2 cellular contexts compared by ENCODE assay signal in the genomic region with DNA sequence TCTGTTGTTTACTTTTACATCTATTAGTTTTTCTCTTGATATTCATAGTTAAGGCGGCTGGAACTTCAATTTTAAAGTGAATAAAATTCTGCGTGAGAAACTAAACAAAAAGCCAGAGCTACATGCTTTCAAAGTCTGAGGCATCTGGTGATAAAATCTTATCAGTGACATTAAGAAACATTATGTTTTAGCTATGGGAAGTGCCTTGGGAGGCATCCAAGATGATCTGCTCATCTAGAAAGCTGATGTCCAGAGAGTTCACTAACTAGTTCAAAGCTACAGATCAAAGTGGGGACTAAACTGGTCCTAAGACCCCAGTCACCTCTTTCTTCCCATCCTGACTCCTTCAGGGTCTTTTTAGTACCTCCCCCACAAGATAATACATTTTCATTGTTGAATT.
TF ChIP-seq lines count a peak whose summit lies in the region.

No MANE protein-coding gene starts in this region.

TF ChIP-seq in A549, 52 proteins besides CTCF, POLR2A, EP300 and RAD21:
- no peak for TF ChIP-seq RNF2 (IDR thresholded peaks at IDR 0.05; ENCODE audit: borderline replicate concordance, low read depth)
- no peak for TF ChIP-seq MAFK (IDR thresholded peaks at IDR 0.05; ENCODE audit: partially characterized antibody)
- no peak for TF ChIP-seq RFX5 (IDR thresholded peaks at IDR 0.05)
- TF ChIP-seq JUN (IDR thresholded peaks at IDR 0.05): no peak
- TF ChIP-seq ZFP36 (IDR thresholded peaks at IDR 0.05; ENCODE audit: borderline replicate concordance, partially characterized antibody): no peak
- no peak for TF ChIP-seq CBX8 (IDR thresholded peaks at IDR 0.05)
- TF ChIP-seq PHF8 (IDR thresholded peaks at IDR 0.05; ENCODE audit: borderline replicate concordance, low read depth): no peak
- TF ChIP-seq SREBF2 (IDR thresholded peaks at IDR 0.05): no peak
- no peak for TF ChIP-seq POLR2AphosphoS2 (conservative IDR thresholded peaks at IDR 0.05; ENCODE audit: low read length)

TF ChIP-seq in IMR-90, 13 proteins besides CTCF, POLR2A, EP300 and RAD21:
- TF ChIP-seq, protein P1, sequence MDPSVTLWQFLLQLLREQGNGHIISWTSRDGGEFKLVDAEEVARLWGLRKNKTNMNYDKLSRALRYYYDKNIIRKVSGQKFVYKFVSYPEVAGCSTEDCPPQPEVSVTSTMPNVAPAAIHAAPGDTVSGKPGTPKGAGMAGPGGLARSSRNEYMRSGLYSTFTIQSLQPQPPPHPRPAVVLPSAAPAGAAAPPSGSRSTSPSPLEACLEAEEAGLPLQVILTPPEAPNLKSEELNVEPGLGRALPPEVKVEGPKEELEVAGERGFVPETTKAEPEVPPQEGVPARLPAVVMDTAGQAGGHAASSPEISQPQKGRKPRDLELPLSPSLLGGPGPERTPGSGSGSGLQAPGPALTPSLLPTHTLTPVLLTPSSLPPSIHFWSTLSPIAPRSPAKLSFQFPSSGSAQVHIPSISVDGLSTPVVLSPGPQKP (IDR thresholded peaks at IDR 0.05; ENCODE audit: borderline replicate concordance, low read depth, low read length): no peak
- no peak for TF ChIP-seq BHLHE40 (IDR thresholded peaks at IDR 0.05; ENCODE audit: low read depth, low read length)
- TF ChIP-seq CEBPB (IDR thresholded peaks at IDR 0.05; ENCODE audit: low read depth, low read length): no peak
- no peak for TF ChIP-seq RCOR1 (IDR thresholded peaks at IDR 0.05; ENCODE audit: insufficient replicate concordance, low read length)
- TF ChIP-seq MAZ (IDR thresholded peaks at IDR 0.05; ENCODE audit: borderline replicate concordance, low read depth, low read length): no peak
- no peak for TF ChIP-seq RFX5 (IDR thresholded peaks at IDR 0.05; ENCODE audit: low read depth, low read length)
- TF ChIP-seq, protein P2, sequence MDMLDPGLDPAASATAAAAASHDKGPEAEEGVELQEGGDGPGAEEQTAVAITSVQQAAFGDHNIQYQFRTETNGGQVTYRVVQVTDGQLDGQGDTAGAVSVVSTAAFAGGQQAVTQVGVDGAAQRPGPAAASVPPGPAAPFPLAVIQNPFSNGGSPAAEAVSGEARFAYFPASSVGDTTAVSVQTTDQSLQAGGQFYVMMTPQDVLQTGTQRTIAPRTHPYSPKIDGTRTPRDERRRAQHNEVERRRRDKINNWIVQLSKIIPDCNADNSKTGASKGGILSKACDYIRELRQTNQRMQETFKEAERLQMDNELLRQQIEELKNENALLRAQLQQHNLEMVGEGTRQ (IDR thresholded peaks at IDR 0.05; ENCODE audit: low read depth, low read length): no peak
- TF ChIP-seq FOS (IDR thresholded peaks at IDR 0.05; ENCODE audit: low read depth, low read length): no peak
- TF ChIP-seq CHD1 (IDR thresholded peaks at IDR 0.05; ENCODE audit: low read depth, low read length): no peak
- no peak for TF ChIP-seq NFE2L2 (IDR thresholded peaks at IDR 0.05; ENCODE audit: low read depth, low read length)
- TF ChIP-seq SMC3 (IDR thresholded peaks at IDR 0.05; ENCODE audit: low read depth, low read length): no peak
- no peak for TF ChIP-seq MXI1 (IDR thresholded peaks at IDR 0.05; ENCODE audit: borderline replicate concordance, low read depth, low read length)
- TF ChIP-seq MAFK (IDR thresholded peaks at IDR 0.05; ENCODE audit: low read depth, low read length): no peak
